ENCODE assay signal across 24 cellular contexts in genomic region chr2:218310853-218311542, GRCh38. TPM values are rescaled to one million over a fixed set of nuclear protein-coding genes. Genes with fewer than 3 reads are reported as not detected.
DNase-seq lines count a peak whose midpoint lies in the region; ATAC-seq and TF ChIP-seq lines count a peak whose summit lies in the region.
"Had no signal": no experiment of that assay in that cellular context is flagged by ENCODE, and none has a peak within 500 bp of the region (broad histone marks: within the 10 kb centered on the region; RNA-seq: fewer than 3 reads in every experiment).

No MANE protein-coding gene starts in this region.

- H3K4me1 ChIP-seq in hepatocyte (ENCODE audit: insufficient read depth), result peaks cover 25% of the 10 kb centered on the region
- peaks cover 6% of the 10 kb centered on the region for H3K4me1 ChIP-seq in upper lobe of right lung
- H3K4me1 ChIP-seq: ascending aorta, vagina had no signal

- H3K36me3 ChIP-seq in hepatocyte (replicated peaks; ENCODE audit: insufficient read depth, low read depth) (no peaks in the 10 kb centered on the region), upper lobe of right lung (no peaks in the 10 kb centered on the region)
- H3K36me3 ChIP-seq: ascending aorta, vagina had no signal

- ATAC-seq in upper lobe of right lung (peak; percentile 59), GM19351 (IDR thresholded peaks at IDR 0.05; ENCODE audit: unreplicated experiment) (no peak), GM18868 (IDR thresholded peaks at IDR 0.05; ENCODE audit: unreplicated experiment) (no peak), esophagus mucosa (no peak)
- ATAC-seq: natural killer cell treated with Interleukin-12 subunit alpha and Interleukin-12 subunit beta and Interleukin-15 and Interleukin-18, amount 100 ng/mL, for 72 hours had no signal

- peaks cover 28% of the 10 kb centered on the region for H3K4me1 Mint-ChIP-seq in nephron progenitor cell

- peak overlapping the region; percentile 64 for H3K4me2 ChIP-seq in hepatocyte
- H3K4me2 ChIP-seq: PC-9 had no signal

- no peak overlapping the region for H2AFZ ChIP-seq in hepatocyte
- H2AFZ ChIP-seq: GM23248, PC-9 had no signal

- H3K27me3 ChIP-seq in hepatocyte (no peaks in the 10 kb centered on the region), upper lobe of right lung (no peaks in the 10 kb centered on the region)
- H3K27me3 ChIP-seq: ascending aorta, vagina had no signal

- DNase-seq in HT-29 (ENCODE audit: low spot score) (peak; percentile 45), hepatocyte (ENCODE audit: low spot score) (no peak), nephron progenitor cell (no peak), upper lobe of right lung (no peak)
- DNase-seq: activated CD4-positive, alpha-beta memory T cell treated with anti-CD3 and anti-CD28 coated beads, Interleukin-2, amount 10 ng/mL, durations not matched to agents 7 days and 5 days; activated naive CD8-positive, alpha-beta T cell treated with anti-CD3 and anti-CD28 coated beads for 36 hours; CD4-positive, alpha-beta memory T cell; DMS153; GM23248; head of caudate nucleus; NCI-H446; NK-92 treated with Interleukin-12 subunit alpha and Interleukin-12 subunit beta, amount 100 ng/mL, for 24 hours; PC-9; SHP77 had no signal

- no peak overlapping the region for H3K4me3 ChIP-seq in hepatocyte
- H3K4me3 ChIP-seq in upper lobe of right lung, result no peak overlapping the region
- H3K4me3 ChIP-seq: ascending aorta, GM23248, PC-9, vagina had no signal

- peak overlapping the region; percentile 96 for H3K27ac ChIP-seq in hepatocyte
- no peak overlapping the region for H3K27ac ChIP-seq in upper lobe of right lung
- H3K27ac ChIP-seq: ascending aorta, GM23248, PC-9, vagina had no signal

- H3K79me2 ChIP-seq in hepatocyte, result no peaks in the 10 kb centered on the region

- 42% methylated on average over 11 of the region's 11 CpGs for whole genome bisulfite sequencing in hepatocyte (ENCODE audit: low lambda C conversion rate, missing lambda C conversion rate)

- H3K4me3 Mint-ChIP-seq in nephron progenitor cell, result no peak overlapping the region
- H3K4me3 Mint-ChIP-seq: activated CD4-positive, alpha-beta memory T cell treated with anti-CD3 and anti-CD28 coated beads, Interleukin-2, amount 10 ng/mL, durations not matched to agents 7 days and 5 days; activated naive CD8-positive, alpha-beta T cell treated with anti-CD3 and anti-CD28 coated beads for 36 hours; CD4-positive, alpha-beta memory T cell; central memory CD8-positive, alpha-beta T cell; IgD-negative memory B cell; natural killer cell treated with Interleukin-12 subunit alpha and Interleukin-12 subunit beta and Interleukin-15 and Interleukin-18, amount 100 ng/mL, for 72 hours had no signal

- no peaks in the 10 kb centered on the region for H3K36me3 Mint-ChIP-seq in nephron progenitor cell (ENCODE audit: low read depth)
- H3K36me3 Mint-ChIP-seq: activated naive CD8-positive, alpha-beta T cell treated with anti-CD3 and anti-CD28 coated beads for 36 hours; CD4-positive, alpha-beta memory T cell; natural killer cell treated with Interleukin-12 subunit alpha and Interleukin-12 subunit beta and Interleukin-15 and Interleukin-18, amount 100 ng/mL, for 72 hours had no signal

- H3K27me3 Mint-ChIP-seq in nephron progenitor cell (ENCODE audit: low read depth, poor library complexity), result peaks cover under 1% of the 10 kb centered on the region
- H3K27me3 Mint-ChIP-seq: activated naive CD8-positive, alpha-beta T cell treated with anti-CD3 and anti-CD28 coated beads for 36 hours; IgD-negative memory B cell; natural killer cell treated with Interleukin-12 subunit alpha and Interleukin-12 subunit beta and Interleukin-15 and Interleukin-18, amount 100 ng/mL, for 72 hours had no signal

- no peak for TF ChIP-seq CTCF in hepatocyte (IDR thresholded peaks at IDR 0.05; ENCODE audit: poor library complexity)
- TF ChIP-seq CTCF in nephron progenitor cell (IDR thresholded peaks at IDR 0.05), result no peak
- TF ChIP-seq CTCF in upper lobe of right lung (IDR thresholded peaks at IDR 0.05), result no peak

- no peaks in the 10 kb centered on the region for H3K9me3 ChIP-seq in hepatocyte (ENCODE audit: low read depth)
- H3K9me3 ChIP-seq in upper lobe of right lung, result no peaks in the 10 kb centered on the region
- H3K9me3 ChIP-seq: ascending aorta, vagina had no signal

- H3K27ac Mint-ChIP-seq in nephron progenitor cell, result peak overlapping the region; percentile 58
- H3K27ac Mint-ChIP-seq: activated CD4-positive, alpha-beta memory T cell treated with anti-CD3 and anti-CD28 coated beads, Interleukin-2, amount 10 ng/mL, durations not matched to agents 7 days and 5 days; activated naive CD8-positive, alpha-beta T cell treated with anti-CD3 and anti-CD28 coated beads for 36 hours; IgD-negative memory B cell; natural killer cell treated with Interleukin-12 subunit alpha and Interleukin-12 subunit beta and Interleukin-15 and Interleukin-18, amount 100 ng/mL, for 72 hours had no signal

- H3K9me3 Mint-ChIP-seq in nephron progenitor cell, result peaks cover 6% of the 10 kb centered on the region
- H3K9me3 Mint-ChIP-seq: activated CD4-positive, alpha-beta memory T cell treated with anti-CD3 and anti-CD28 coated beads, Interleukin-2, amount 10 ng/mL, durations not matched to agents 7 days and 5 days; activated naive CD8-positive, alpha-beta T cell treated with anti-CD3 and anti-CD28 coated beads for 36 hours; central memory CD8-positive, alpha-beta T cell; IgD-negative memory B cell; natural killer cell treated with Interleukin-12 subunit alpha and Interleukin-12 subunit beta and Interleukin-15 and Interleukin-18, amount 100 ng/mL, for 72 hours had no signal

- intact Hi-C loops in upper lobe of right lung (cut with DNase I), result no loop called here

- H4K20me1 ChIP-seq in hepatocyte (ENCODE audit: insufficient read depth, poor library complexity, severe bottlenecking), result no peaks in the 10 kb centered on the region

- no peaks in the 10 kb centered on the region for H3K9me2 ChIP-seq in hepatocyte (replicated peaks; ENCODE audit: insufficient read depth)

RNA-seq across cellular contexts. Expression of gene TMBIM1, which starts 18.7 kb away (rescaled TPM):
- 229 and 311 TPM in 2 replicates for total RNA-seq in HT-29 (2014; rRNA removed; shearing (Covaris generic))
- total RNA-seq in hepatocyte (167 and 224 TPM in 2 replicates), upper lobe of right lung (281 TPM), esophagus mucosa (247 TPM)
- 265 and 302 TPM in 2 replicates for polyA plus RNA-seq in hepatocyte

RNA-seq across cellular contexts. Expression of gene PNKD, which starts 40.7 kb away (rescaled TPM):
- total RNA-seq in HT-29 (2014; rRNA removed; shearing (Covaris generic)), result 73.9 and 77.2 TPM in 2 replicates
- total RNA-seq in hepatocyte, result 48.7 and 56.3 TPM in 2 replicates
- polyA plus RNA-seq in hepatocyte, result 140 and 145 TPM in 2 replicates
- total RNA-seq in upper lobe of right lung, result 65.4 TPM
- total RNA-seq in esophagus mucosa, result 30.9 TPM

RNA-seq across cellular contexts. Expression of gene AAMP, which starts 41.1 kb away (rescaled TPM):
- total RNA-seq in HT-29 (2014; rRNA removed; shearing (Covaris generic)), result 266 and 310 TPM in 2 replicates
- total RNA-seq in hepatocyte (104 and 140 TPM in 2 replicates), upper lobe of right lung (55.9 TPM), esophagus mucosa (67.0 TPM)
- 166 and 179 TPM in 2 replicates for polyA plus RNA-seq in hepatocyte

RNA-seq across cellular contexts. Expression of gene CATIP, which starts 45.7 kb away (rescaled TPM):
- 1.6 TPM in 1 of 2 replicates, not detected in the other for total RNA-seq in HT-29 (2014; rRNA removed; shearing (Covaris generic))
- total RNA-seq in hepatocyte (0.33 TPM in 1 of 2 replicates, not detected in the other), upper lobe of right lung (0.64 TPM), esophagus mucosa (not detected)
- 0.39 and 0.70 TPM in 2 replicates for polyA plus RNA-seq in hepatocyte
- total RNA-seq: activated CD4-positive, alpha-beta memory T cell treated with anti-CD3 and anti-CD28 coated beads, Interleukin-2, amount 10 ng/mL, durations not matched to agents 7 days and 5 days; activated naive CD8-positive, alpha-beta T cell treated with anti-CD3 and anti-CD28 coated beads for 36 hours; ascending aorta; CD4-positive, alpha-beta memory T cell; dermis microvascular lymphatic vessel endothelial cell; GM23248; MCF 10A; natural killer cell treated with Interleukin-12 subunit alpha and Interleukin-12 subunit beta and Interleukin-15 and Interleukin-18, amount 100 ng/mL, for 72 hours; vagina had no signal
- polyA plus RNA-seq: CD4-positive, alpha-beta memory T cell; GM23248 had no signal

RNA-seq across cellular contexts. Expression of gene GPBAR1, which starts 50.2 kb away (rescaled TPM):
- total RNA-seq in HT-29 (2014; rRNA removed; shearing (Covaris generic)), result 0.05 and 0.56 TPM in 2 replicates
- total RNA-seq in hepatocyte (6.1 and 10.9 TPM in 2 replicates), upper lobe of right lung (2.6 TPM), esophagus mucosa (not detected)
- polyA plus RNA-seq in hepatocyte, result 23.4 and 25.6 TPM in 2 replicates
- total RNA-seq: ascending aorta, dermis microvascular lymphatic vessel endothelial cell, GM23248 had no signal
- polyA plus RNA-seq: GM23248 had no signal
